Comparison of ENCODE assay signal across 8 cellular contexts in the genomic region with DNA sequence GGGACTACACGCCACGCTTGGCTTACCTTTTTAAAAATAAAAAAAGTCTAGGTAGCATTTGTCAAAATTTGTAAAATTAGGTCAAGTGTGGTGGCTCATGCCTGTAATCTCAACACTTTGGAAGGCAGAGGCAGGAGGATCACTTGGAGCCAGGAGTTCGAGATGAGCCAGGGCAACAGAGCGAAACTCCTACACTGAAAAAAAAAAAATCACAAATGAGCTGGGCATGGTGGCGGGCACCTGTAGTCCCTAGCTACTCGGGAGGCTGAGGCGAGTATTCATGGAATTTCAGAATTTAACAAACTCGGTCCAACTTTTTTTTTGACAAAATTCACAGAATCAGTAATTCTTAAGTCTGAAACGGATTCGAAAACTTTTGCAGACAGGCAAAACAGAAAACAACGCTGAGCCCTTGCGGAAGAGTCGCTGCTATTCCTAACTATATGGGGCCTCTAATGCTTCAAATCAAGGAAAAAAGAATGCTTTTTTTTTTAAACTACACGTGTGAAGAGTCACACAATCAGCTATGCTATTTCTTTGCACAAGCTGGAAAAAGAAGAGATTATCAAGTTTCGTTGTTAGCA.
A peak's percentile ranks its signal among the peaks of the same experiment; 100 is the strongest.
DNase-seq lines count a peak whose midpoint lies in the region; ATAC-seq and TF ChIP-seq lines count a peak whose summit lies in the region.

No MANE protein-coding gene starts in this region.

- DNase-seq in NB4 (ENCODE audit: low read depth) (no peak), neural crest cell (ENCODE audit: low read depth, low spot score) (no peak), dermis blood vessel endothelial cell (no peak), activated gamma-delta T cell treated with Interleukin-2 at 50 U/mL for 16 hours (no peak)

- peak overlapping the region; percentile 93 for H3K4me3 Mint-ChIP-seq in neural crest cell

- H3K36me3 Mint-ChIP-seq in neural crest cell (ENCODE audit: low read depth) = no peaks in the 10 kb centered on the region

- WGBS in ectodermal cell, 2 experiments = 82 to 84% methylated on average over 15 of the region's 15 CpGs

- H3K4me3 ChIP-seq in BLaER1 = peak overlapping the region; percentile 88
- H3K4me3 ChIP-seq in NB4 (ENCODE audit: low read depth, low read length) = peak overlapping the region; percentile 84
- peak overlapping the region; percentile 69 for H3K4me3 ChIP-seq in ectodermal cell (ENCODE audit: insufficient read depth, low read depth, low read length)

- H3K27ac ChIP-seq in BLaER1 (peak overlapping the region; percentile 84), ectodermal cell (ENCODE audit: insufficient read depth, low read depth, low read length, poor library complexity, severe bottlenecking) (peak overlapping the region; percentile 76)

- peak overlapping the region; percentile 98 for H3K27ac Mint-ChIP-seq in neural crest cell (ENCODE audit: unreplicated experiment)

- peak overlapping the region; percentile 95 for H3K4me2 ChIP-seq in BLaER1

- ATAC-seq in HG03354 (IDR thresholded peaks at IDR 0.05; ENCODE audit: poor library complexity, severe bottlenecking, unreplicated experiment) = no peak
- no peak for ATAC-seq in GM21619 (IDR thresholded peaks at IDR 0.05; ENCODE audit: unreplicated experiment)

- H3K27me3 ChIP-seq in BLaER1 (no peaks in the 10 kb centered on the region), ectodermal cell (ENCODE audit: control insufficient read depth, insufficient read depth, low read length, poor library complexity, severe bottlenecking) (peaks cover 9% of the 10 kb centered on the region)

- H3K9me3 ChIP-seq in BLaER1 (no peaks in the 10 kb centered on the region), ectodermal cell (ENCODE audit: control insufficient read depth, low read length) (no peaks in the 10 kb centered on the region)

- H3K27me3 Mint-ChIP-seq in neural crest cell (ENCODE audit: low read depth) = peaks cover 3% of the 10 kb centered on the region

- no peaks in the 10 kb centered on the region for H3K9me3 Mint-ChIP-seq in neural crest cell

- peak overlapping the region; percentile 83 for H3K9ac ChIP-seq in BLaER1

- TF ChIP-seq POLR2A in NB4 (IDR thresholded peaks at IDR 0.05; ENCODE audit: extremely low read depth, insufficient read length) = no peak

- TF ChIP-seq CTCF in NB4 (IDR thresholded peaks at IDR 0.05; ENCODE audit: low read depth, low read length) (no peak), neural crest cell (conservative IDR thresholded peaks at IDR 0.05) (no peak)

- peaks cover 35% of the 10 kb centered on the region for H4K20me1 ChIP-seq in BLaER1

- H3K36me3 ChIP-seq in BLaER1 = no peaks in the 10 kb centered on the region
- H3K36me3 ChIP-seq in ectodermal cell (ENCODE audit: control insufficient read depth, insufficient read depth, low read length) = no peaks in the 10 kb centered on the region

- H3K4me1 ChIP-seq in BLaER1 (peaks cover 29% of the 10 kb centered on the region), ectodermal cell (ENCODE audit: control insufficient read depth, insufficient read depth, low read length) (peaks cover 9% of the 10 kb centered on the region)

- H3K4me1 Mint-ChIP-seq in neural crest cell = peaks cover 28% of the 10 kb centered on the region
